In the genomic region with DNA sequence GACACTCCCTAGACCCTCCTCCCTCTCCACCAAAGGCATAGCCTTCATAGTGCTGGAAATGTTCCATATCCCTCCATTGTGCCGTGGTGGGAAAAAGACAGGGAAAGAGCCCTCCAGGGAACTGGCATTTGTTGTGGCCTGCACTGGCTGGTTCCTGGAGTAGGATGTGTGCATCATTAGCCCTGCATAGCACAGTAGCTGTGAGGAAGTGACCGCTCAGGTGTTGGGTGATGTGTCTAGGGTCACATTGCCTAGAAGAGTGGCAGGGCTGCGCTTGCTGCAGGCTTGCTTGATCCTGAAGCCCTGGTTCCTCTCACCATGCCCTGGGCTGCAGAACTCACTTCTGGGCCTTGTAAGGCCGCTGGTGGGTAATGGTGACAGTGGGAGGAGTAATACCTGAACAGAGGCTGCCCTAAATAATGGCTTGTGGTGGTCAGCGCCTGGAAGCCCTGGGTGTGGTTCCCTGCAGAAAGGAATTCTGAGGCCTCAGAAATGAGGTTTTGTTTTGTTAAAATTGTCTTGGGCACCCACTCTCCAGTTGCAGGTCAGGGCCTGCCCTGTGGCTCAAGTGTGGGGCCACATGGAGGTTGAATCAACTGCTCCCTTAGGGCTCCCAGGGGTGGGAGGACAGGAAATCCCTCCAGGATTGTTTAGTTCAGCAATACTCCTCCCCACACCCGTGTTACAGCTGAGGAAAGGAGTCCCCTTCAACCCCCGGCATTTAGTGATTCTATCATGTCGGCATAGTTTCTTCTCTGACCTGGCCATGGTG, we compare ENCODE assay signal across 16 cellular contexts.
DNase-seq lines count a peak whose midpoint lies in the region; ATAC-seq and TF ChIP-seq lines count a peak whose summit lies in the region.
"Had no signal": no experiment of that assay in that cellular context is flagged by ENCODE, and none has a peak within 500 bp of the region (broad histone marks: within the 10 kb centered on the region; RNA-seq: fewer than 3 reads in every experiment).

No MANE protein-coding gene starts in this region.

- H3K27me3 ChIP-seq in neural progenitor cell: no peaks in the 10 kb centered on the region
- H3K27me3 ChIP-seq: BE2C had no signal

- no peak overlapping the region for H3K9ac ChIP-seq in neural progenitor cell

- no peak overlapping the region for H3K4me3 ChIP-seq in neural progenitor cell

- DNase-seq in MCF 10A (ENCODE audit: unreplicated experiment): peak; percentile 73
- DNase-seq in neural progenitor cell (ENCODE audit: low spot score): no peak
- DNase-seq in NCI-H2107 treated with DMSO at 0.1 percent for 48 hours (lab: John Stamatoyannopoulos, UW; ENCODE audit: unreplicated experiment): no peak
- no peak for DNase-seq in activated T-helper 2 cell treated with anti-CD3 and anti-CD28 coated beads, Interferon-gamma antibody, Interleukin-2, Interleukin-4, amounts not matched to agents 10 μg/mL and 5 μg/mL and 100 μg/mL, durations not matched to agents 14 hours and 24 hours and 36 hours (ENCODE audit: low spot score)
- DNase-seq in SW480 (ENCODE audit: low spot score): no peak
- no peak for DNase-seq in GM13977 (ENCODE audit: low spot score)
- DNase-seq: activated CD4-positive, CD25-positive, alpha-beta regulatory T cell; activated CD8-positive, alpha-beta memory T cell treated with anti-CD3 and anti-CD28 coated beads, Interleukin-2, amount 50 U/mL, for 4 hours; BE2C; mesenchymal stem cell; NCI-H2171; stimulated activated CD4-positive, alpha-beta T cell treated with anti-CD3 and anti-CD28 coated beads, Interleukin-2, amount 100 ng/mL, for 24 hours; T-helper 17 cell had no signal

- intact Hi-C loops in MCF 10A (cut with micrococcal nuclease): no loop called here
- intact Hi-C loops in activated T-helper 2 cell treated with anti-CD3 and anti-CD28 coated beads, Interferon-gamma antibody, Interleukin-2, Interleukin-4, amounts not matched to agents 10 μg/mL and 5 μg/mL and 100 μg/mL, durations not matched to agents 14 hours and 24 hours and 36 hours (cut with micrococcal nuclease): no loop called here

- ATAC-seq in GM18502 (IDR thresholded peaks at IDR 0.05; ENCODE audit: poor library complexity, unreplicated experiment) (peak; percentile 25), HG02623 (IDR thresholded peaks at IDR 0.05; ENCODE audit: unreplicated experiment) (peak; percentile 19)
- ATAC-seq: T-helper 17 cell had no signal

- BruUV-seq in MCF 10A (replicated peaks; lab: Mats Ljungman, UMichigan): no TSS peak

- peaks cover 6% of the 10 kb centered on the region for H3K27me3 Mint-ChIP-seq in MCF 10A (ENCODE audit: insufficient read depth, unreplicated experiment)
- peaks cover 5% of the 10 kb centered on the region for H3K27me3 Mint-ChIP-seq in neural progenitor cell (ENCODE audit: insufficient read depth, low read depth)
- no peaks in the 10 kb centered on the region for H3K27me3 Mint-ChIP-seq in activated T-helper 2 cell treated with anti-CD3 and anti-CD28 coated beads, Interferon-gamma antibody, Interleukin-2, Interleukin-4, amounts not matched to agents 10 μg/mL and 5 μg/mL and 100 μg/mL, durations not matched to agents 14 hours and 24 hours and 36 hours (ENCODE audit: low read depth)
- H3K27me3 Mint-ChIP-seq: activated naive CD8-positive, alpha-beta T cell; T-helper 17 cell had no signal

- H3K4me1 Mint-ChIP-seq in MCF 10A (ENCODE audit: insufficient read depth, unreplicated experiment) (peaks cover 18% of the 10 kb centered on the region), neural progenitor cell (peaks cover 37% of the 10 kb centered on the region)
- peaks cover 34% of the 10 kb centered on the region for H3K4me1 Mint-ChIP-seq in activated T-helper 2 cell treated with anti-CD3 and anti-CD28 coated beads, Interferon-gamma antibody, Interleukin-2, Interleukin-4, amounts not matched to agents 10 μg/mL and 5 μg/mL and 100 μg/mL, durations not matched to agents 14 hours and 24 hours and 36 hours (ENCODE audit: low read depth)

- no peak overlapping the region for H3K4me3 Mint-ChIP-seq in MCF 10A (ENCODE audit: unreplicated experiment)
- peak overlapping the region; percentile 60 for H3K4me3 Mint-ChIP-seq in neural progenitor cell
- H3K4me3 Mint-ChIP-seq in activated T-helper 2 cell treated with anti-CD3 and anti-CD28 coated beads, Interferon-gamma antibody, Interleukin-2, Interleukin-4, amounts not matched to agents 10 μg/mL and 5 μg/mL and 100 μg/mL, durations not matched to agents 14 hours and 24 hours and 36 hours (ENCODE audit: low read depth): no peak overlapping the region
- H3K4me3 Mint-ChIP-seq: activated naive CD8-positive, alpha-beta T cell; T-helper 17 cell had no signal

- peaks cover 50% of the 10 kb centered on the region for H3K4me1 ChIP-seq in neural progenitor cell
- H3K4me1 ChIP-seq: BE2C had no signal

- CTCF ChIA-PET in MCF 10A (lab: Yijun Ruan, JAX): interaction anchor here (0.5 to 1.7 kb wide), 5 partner anchors 77 to 714 kb away, joined by 3 to 5 read pairs (median 3); no protein-coding TSS in a partner anchor

- no peak overlapping the region for H3K27ac ChIP-seq in neural progenitor cell

- no peak overlapping the region for H3K27ac Mint-ChIP-seq in MCF 10A (ENCODE audit: low read depth, unreplicated experiment)
- H3K27ac Mint-ChIP-seq in neural progenitor cell: peak overlapping the region; percentile 59
- no peak overlapping the region for H3K27ac Mint-ChIP-seq in activated T-helper 2 cell treated with anti-CD3 and anti-CD28 coated beads, Interferon-gamma antibody, Interleukin-2, Interleukin-4, amounts not matched to agents 10 μg/mL and 5 μg/mL and 100 μg/mL, durations not matched to agents 14 hours and 24 hours and 36 hours
- H3K27ac Mint-ChIP-seq: activated naive CD8-positive, alpha-beta T cell; T-helper 17 cell had no signal

- H4K20me1 ChIP-seq in neural progenitor cell (ENCODE audit: low read depth): peaks cover 26% of the 10 kb centered on the region

- H3K9me3 Mint-ChIP-seq in MCF 10A (ENCODE audit: unreplicated experiment) (no peaks in the 10 kb centered on the region), neural progenitor cell (no peaks in the 10 kb centered on the region)
- no peaks in the 10 kb centered on the region for H3K9me3 Mint-ChIP-seq in activated T-helper 2 cell treated with anti-CD3 and anti-CD28 coated beads, Interferon-gamma antibody, Interleukin-2, Interleukin-4, amounts not matched to agents 10 μg/mL and 5 μg/mL and 100 μg/mL, durations not matched to agents 14 hours and 24 hours and 36 hours

- POLR2A ChIA-PET in MCF 10A (lab: Yijun Ruan, JAX): interaction anchor here (0.7 to 1.9 kb wide), 4 partner anchors 8 to 24 kb away, joined by 3 to 7 read pairs (median 4); no protein-coding TSS in a partner anchor

- no peak for TF ChIP-seq CTCF in MCF 10A (IDR thresholded peaks at IDR 0.05; ENCODE audit: unreplicated experiment)
- TF ChIP-seq CTCF in neural progenitor cell (IDR thresholded peaks at IDR 0.05): no peak
- TF ChIP-seq CTCF in GM13977 (IDR thresholded peaks at IDR 0.05; ENCODE audit: extremely low read depth, insufficient read depth, missing control alignments): no peak

- H2AFZ ChIP-seq in neural progenitor cell (replicated peaks): no peak overlapping the region

- no peaks in the 10 kb centered on the region for H3K36me3 Mint-ChIP-seq in MCF 10A (ENCODE audit: insufficient read depth, unreplicated experiment)
- no peaks in the 10 kb centered on the region for H3K36me3 Mint-ChIP-seq in neural progenitor cell
- H3K36me3 Mint-ChIP-seq in activated T-helper 2 cell treated with anti-CD3 and anti-CD28 coated beads, Interferon-gamma antibody, Interleukin-2, Interleukin-4, amounts not matched to agents 10 μg/mL and 5 μg/mL and 100 μg/mL, durations not matched to agents 14 hours and 24 hours and 36 hours (ENCODE audit: low read depth): no peaks in the 10 kb centered on the region
- H3K36me3 Mint-ChIP-seq: activated naive CD8-positive, alpha-beta T cell had no signal

- H3K36me3 ChIP-seq in neural progenitor cell: no peaks in the 10 kb centered on the region
- H3K36me3 ChIP-seq: BE2C had no signal

- peaks cover 10% of the 10 kb centered on the region for H3F3A ChIP-seq in neural progenitor cell (ENCODE audit: low read depth)

- in situ Hi-C loops in GM13977 (cut with MboI; ENCODE audit: low pct_unique_long_range_greater_than_20kb, low sequenced_read_pairs, unreplicated experiment): no loop called here

- peak overlapping the region; percentile 56 for H3K4me2 ChIP-seq in neural progenitor cell

- peaks cover 76% of the 10 kb centered on the region for H3K79me2 ChIP-seq in neural progenitor cell (ENCODE audit: low read depth)

- no peaks in the 10 kb centered on the region for H3K9me3 ChIP-seq in neural progenitor cell (ENCODE audit: low read depth)
- H3K9me3 ChIP-seq: BE2C had no signal
